Comparison of ENCODE assay signal across 8 cellular contexts in the genomic region with DNA sequence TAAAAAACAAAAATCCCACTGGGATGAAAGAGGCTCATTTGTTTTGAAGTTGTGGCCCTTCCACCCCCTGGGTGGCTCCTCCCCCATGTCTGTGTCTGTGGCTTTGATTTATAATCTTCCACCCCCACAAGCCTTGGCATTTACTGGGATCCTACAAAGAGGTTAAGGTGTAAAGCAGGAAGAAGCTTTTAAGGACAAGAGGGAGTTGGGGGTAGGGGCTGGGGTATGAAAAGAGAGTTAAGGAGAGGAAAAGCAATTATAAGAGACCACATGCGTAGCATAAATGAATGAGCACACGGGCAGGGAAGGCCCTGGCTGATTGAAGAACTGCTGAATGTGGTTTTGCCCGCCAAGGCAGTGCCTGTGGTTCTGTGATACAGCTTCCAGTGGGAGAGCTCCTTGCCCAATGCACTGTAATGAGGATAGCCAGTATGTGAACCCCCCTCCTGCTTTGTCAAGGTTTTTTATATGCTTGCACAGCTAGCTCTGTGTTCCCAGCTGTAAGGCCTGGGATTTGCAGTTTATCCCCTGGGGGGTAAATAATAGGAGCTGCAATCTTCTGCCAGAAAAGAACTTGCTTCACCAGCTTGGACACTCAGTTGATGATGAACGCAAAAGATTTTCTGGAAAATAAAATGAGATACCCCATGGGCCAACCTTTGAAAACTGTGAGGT. TPM values are rescaled to one million over a fixed set of nuclear protein-coding genes. Genes with fewer than 3 reads are reported as not detected.
DNase-seq lines count a peak whose midpoint lies in the region; ATAC-seq and TF ChIP-seq lines count a peak whose summit lies in the region.

No MANE protein-coding gene starts in this region.

- ATAC-seq in PC-3 (no peak), omental fat pad (ENCODE audit: low FRiP score) (peak; percentile 41), GM19035 (IDR thresholded peaks at IDR 0.05; ENCODE audit: unreplicated experiment) (no peak), HG02840 (IDR thresholded peaks at IDR 0.05; ENCODE audit: low FRiP score, unreplicated experiment) (no peak)

- H3K27me3 ChIP-seq in PC-3 (ENCODE audit: low read length) (no peaks in the 10 kb centered on the region), fibroblast of lung (ENCODE audit: control insufficient read depth, insufficient read depth, low read length) (no peaks in the 10 kb centered on the region)

- H3K36me3 Mint-ChIP-seq in Calu3 (ENCODE audit: insufficient read depth, unreplicated experiment), result peaks cover 14% of the 10 kb centered on the region

- H3K9me2 ChIP-seq in PC-3 (replicated peaks; ENCODE audit: low read length), result no peaks in the 10 kb centered on the region

- no peaks in the 10 kb centered on the region for H3F3A ChIP-seq in PC-3 (ENCODE audit: low read length, unreplicated experiment)

- H2AFZ ChIP-seq in PC-3 (ENCODE audit: low read length) (no peak overlapping the region), fibroblast of lung (ENCODE audit: low read length) (no peak overlapping the region)

- intact Hi-C loops in PC-3 (cut with micrococcal nuclease) (no loop called here), Calu3 (cut with micrococcal nuclease; ENCODE audit: unreplicated experiment) (no loop called here)

- TF ChIP-seq CTCF in PC-3 (conservative IDR thresholded peaks at IDR 0.05; ENCODE audit: low read depth, low read length) (no peak), fibroblast of lung (conservative IDR thresholded peaks at IDR 0.05 in 1 of 2, IDR thresholded peaks at IDR 0.05 in 1 of 2; ENCODE audit: low read depth in 1 of 2, low read length in 2 of 2) (no peak), omental fat pad (IDR thresholded peaks at IDR 0.05) (no peak), Calu3 (IDR thresholded peaks at IDR 0.05; ENCODE audit: unreplicated experiment) (no peak)

- DNase-seq in Daoy (ENCODE audit: low read depth) (peak; percentile 89), PC-3 (no peak), fibroblast of lung (ENCODE audit: low read depth in 2 of 2) (peak; percentile 63 to 83), omental fat pad (ENCODE audit: low spot score) (no peak), NCI-H128 (lab: John Stamatoyannopoulos, UW; ENCODE audit: unreplicated experiment) (no peak), Calu3 (no peak)

- H4K20me1 ChIP-seq in PC-3 (ENCODE audit: low read length), result no peaks in the 10 kb centered on the region
- H4K20me1 ChIP-seq in fibroblast of lung (ENCODE audit: control insufficient read depth, extremely low read depth, insufficient read depth, low read length), result peaks cover 1% of the 10 kb centered on the region

- peak overlapping the region; percentile 23; the same call in 1 of the 2 replicates for H3K9ac ChIP-seq in PC-3 (ENCODE audit: low read length)
- H3K9ac ChIP-seq in fibroblast of lung (ENCODE audit: insufficient read depth, low read length), result peak overlapping the region; percentile 32

- no TSS peak for BruUV-seq in PC-3 (replicated peaks; lab: Mats Ljungman, UMichigan)
- no TSS peak for BruUV-seq in Calu3 (replicated peaks; lab: Mats Ljungman, UMichigan)

- H3K4me3 ChIP-seq in PC-3 (ENCODE audit: low read length), result no peak overlapping the region
- no peak overlapping the region for H3K4me3 ChIP-seq in fibroblast of lung (replicated peaks in 1 of 4; ENCODE audit: control extremely low read depth in 1 of 4, insufficient read depth in 1 of 4, low read depth in 3 of 4, low read length in 4 of 4)

- H3K9me3 ChIP-seq in PC-3 (ENCODE audit: low read length), result no peaks in the 10 kb centered on the region
- H3K9me3 ChIP-seq in fibroblast of lung (ENCODE audit: control insufficient read depth, insufficient read depth, low read depth, low read length), result no peaks in the 10 kb centered on the region

- H3K4me1 ChIP-seq in PC-3 (ENCODE audit: insufficient read depth, low read length) (peaks cover 27% of the 10 kb centered on the region), fibroblast of lung (ENCODE audit: control insufficient read depth, extremely low read depth, insufficient read depth, low read length) (peaks cover 42% of the 10 kb centered on the region)

- H3K4me2 ChIP-seq in PC-3 (ENCODE audit: low read length) (no peak overlapping the region), fibroblast of lung (ENCODE audit: extremely low read depth, insufficient read depth, low read length) (peak overlapping the region; percentile 41)

- no peaks in the 10 kb centered on the region for H3K27me3 Mint-ChIP-seq in Calu3 (ENCODE audit: unreplicated experiment)

- no peak overlapping the region for H3K27ac Mint-ChIP-seq in Calu3 (ENCODE audit: unreplicated experiment)

- H3K4me1 Mint-ChIP-seq in Calu3 (ENCODE audit: low read depth, unreplicated experiment), result no peaks in the 10 kb centered on the region

- CTCF ChIA-PET in PC-3 (lab: Charles Lee), result no interaction called here
- CTCF ChIA-PET in Calu3 (lab: Charles Lee), result interaction anchor here (1.2 kb wide), 1 partner anchor 36 kb away, joined by 4 read pairs; no protein-coding TSS in a partner anchor

- peak overlapping the region; percentile 46; the same call in 1 of the 2 replicates for H3K27ac ChIP-seq in PC-3 (ENCODE audit: low read length)
- peak overlapping the region; percentile 75 for H3K27ac ChIP-seq in fibroblast of lung (ENCODE audit: insufficient read depth, low read length)

- POLR2A ChIA-PET in PC-3 (lab: Charles Lee; ENCODE audit: unreplicated experiment), result no interaction called here

- no peaks in the 10 kb centered on the region for H3K36me3 ChIP-seq in PC-3 (ENCODE audit: low read depth, low read length)
- H3K36me3 ChIP-seq in fibroblast of lung (ENCODE audit: control insufficient read depth, insufficient read depth, low read length), result no peaks in the 10 kb centered on the region

- no peaks in the 10 kb centered on the region for H3K9me3 Mint-ChIP-seq in Calu3 (ENCODE audit: low read depth, unreplicated experiment)

- H3K4me3 Mint-ChIP-seq in Calu3 (ENCODE audit: low read depth, unreplicated experiment), result no peak overlapping the region

- H3K79me2 ChIP-seq in PC-3 (ENCODE audit: low read length) (peaks cover 15% of the 10 kb centered on the region), fibroblast of lung (ENCODE audit: control insufficient read depth, insufficient read depth, low read length) (peaks cover 47% of the 10 kb centered on the region)

RNA-seq across cellular contexts. Expression of a gene that starts 34.7 kb away (rescaled TPM):
- 36.7 and 66.7 TPM in 2 replicates for total RNA-seq in Daoy (2014; rRNA removed; shearing (Covaris generic))
- total RNA-seq in PC-3 (2014; rRNA removed) (21.8 and 27.4 TPM in 2 replicates), fibroblast of lung (80.9 and 95.0 TPM in 2 replicates), omental fat pad (100 to 1,000 TPM in 2 of 4 donors, 10 to 100 TPM in 2; 75.3 to 124 (median 101) TPM), Calu3 (2022) (37.7 and 39.1 TPM in 2 replicates)
- polyA plus RNA-seq in fibroblast of lung, result 6.7 and 7.5 TPM in 2 replicates
- polyA plus RNA-seq in fibroblast of lung (2012), result 27.7 and 40.7 TPM in 2 replicates
- polyA minus RNA-seq in fibroblast of lung (ENCODE audit: low replicate concordance), result 49.3 and 55.3 TPM in 2 replicates

Comparison
In these comparisons a context has a peak if more than half of its experiments do, and no peak if none do; other contexts are left out.
1. DNase-seq: peak in Daoy (single experiment) and fibroblast of lung (2 of 2); none in PC-3 (single experiment), omental fat pad (single experiment), NCI-H128 (single experiment) and Calu3 (single experiment).